In genomic region chr9:133089271-133089671, GRCh38 we compare ENCODE assay signal across 14 cellular contexts. TPM values are rescaled to one million over a fixed set of nuclear protein-coding genes. Genes with fewer than 3 reads are reported as not detected.
DNase-seq lines count a peak whose midpoint lies in the region; TF ChIP-seq lines count a peak whose summit lies in the region.
"Had no signal": no experiment of that assay in that cellular context is flagged by ENCODE, and none has a peak within 500 bp of the region (broad histone marks: within the 10 kb centered on the region; RNA-seq: fewer than 3 reads in every experiment).

No MANE protein-coding gene starts in this region.

- no peaks in the 10 kb centered on the region for H3K27me3 Mint-ChIP-seq in chondrocyte (ENCODE audit: low read depth)
- no peaks in the 10 kb centered on the region for H3K27me3 Mint-ChIP-seq in activated CD4-positive, alpha-beta T cell treated with anti-CD3 and anti-CD28 coated beads, Interleukin-2, amount 10 ng/mL, durations not matched to agents 24 days and 14 days
- H3K27me3 Mint-ChIP-seq: progenitor cell of endocrine pancreas had no signal

- no peaks in the 10 kb centered on the region for H3K9me3 Mint-ChIP-seq in chondrocyte (ENCODE audit: low read depth)
- H3K9me3 Mint-ChIP-seq in activated CD4-positive, alpha-beta T cell treated with anti-CD3 and anti-CD28 coated beads, Interleukin-2, amount 10 ng/mL, durations not matched to agents 24 days and 14 days = no peaks in the 10 kb centered on the region
- H3K9me3 Mint-ChIP-seq: activated naive CD4-positive, alpha-beta T cell treated with anti-CD3 and anti-CD28 coated beads for 36 hours had no signal

- TF ChIP-seq CTCF in chondrocyte (IDR thresholded peaks at IDR 0.05) = no peak

- no peak overlapping the region for H3K4me3 ChIP-seq in Jurkat, Clone E6-1 (ENCODE audit: low read length)
- H3K4me3 ChIP-seq: suprapubic skin had no signal

- intact Hi-C loops in activated CD4-positive, alpha-beta T cell treated with anti-CD3 and anti-CD28 coated beads, Interleukin-2, amount 10 ng/mL, durations not matched to agents 24 days and 14 days (cut with micrococcal nuclease) = no loop called here

- no peak overlapping the region for H3K4me3 Mint-ChIP-seq in chondrocyte (ENCODE audit: unreplicated experiment)
- H3K4me3 Mint-ChIP-seq in activated CD4-positive, alpha-beta T cell treated with anti-CD3 and anti-CD28 coated beads, Interleukin-2, amount 10 ng/mL, durations not matched to agents 24 days and 14 days = no peak overlapping the region
- H3K4me3 Mint-ChIP-seq: activated naive CD4-positive, alpha-beta T cell treated with anti-CD3 and anti-CD28 coated beads for 36 hours had no signal

- no peaks in the 10 kb centered on the region for H3K36me3 Mint-ChIP-seq in chondrocyte (ENCODE audit: low read depth)
- peaks cover 3% of the 10 kb centered on the region for H3K36me3 Mint-ChIP-seq in activated CD4-positive, alpha-beta T cell treated with anti-CD3 and anti-CD28 coated beads, Interleukin-2, amount 10 ng/mL, durations not matched to agents 24 days and 14 days (ENCODE audit: low read depth)

- H3K27ac Mint-ChIP-seq in chondrocyte (ENCODE audit: unreplicated experiment) = no peak overlapping the region
- H3K27ac Mint-ChIP-seq in activated CD4-positive, alpha-beta T cell treated with anti-CD3 and anti-CD28 coated beads, Interleukin-2, amount 10 ng/mL, durations not matched to agents 24 days and 14 days = no peak overlapping the region
- H3K27ac Mint-ChIP-seq: activated naive CD4-positive, alpha-beta T cell treated with anti-CD3 and anti-CD28 coated beads for 36 hours; progenitor cell of endocrine pancreas had no signal

- DNase-seq in DMS53 treated with DMSO at 0.1 percent for 48 hours (lab: John Stamatoyannopoulos, UW; ENCODE audit: unreplicated experiment) = peak; percentile 74
- DNase-seq in Jurkat, Clone E6-1 (ENCODE audit: low read depth, low spot score) = peak; percentile 78
- peak; percentile 87 for DNase-seq in NCI-H524 treated with DMSO at 0.1 percent for 48 hours (lab: John Stamatoyannopoulos, UW)
- peak; percentile 19 for DNase-seq in chondrocyte (ENCODE audit: low spot score)
- no peak for DNase-seq in globus pallidus (ENCODE audit: low spot score)
- DNase-seq in stimulated activated CD4-positive, alpha-beta T cell treated with anti-CD3 and anti-CD28 coated beads, Interleukin-2, amount 100 ng/mL, for 24 hours = no peak
- no peak for DNase-seq in stimulated activated CD4-positive, alpha-beta T cell treated with anti-CD3 and anti-CD28 coated beads, Interleukin-4, amount 100 ng/mL, for 24 hours
- DNase-seq in activated CD4-positive, alpha-beta T cell treated with anti-CD3 and anti-CD28 coated beads, Interleukin-2, amount 10 ng/mL, durations not matched to agents 24 days and 14 days = no peak
- DNase-seq: activated CD4-positive, alpha-beta T cell treated with anti-CD3 and anti-CD28 coated beads, Interleukin-2, amount 50 U/mL, for 1 hour; activated naive CD4-positive, alpha-beta T cell treated with anti-CD3 and anti-CD28 coated beads for 36 hours; foreskin melanocyte; IMR-90 had no signal

- no peaks in the 10 kb centered on the region for H3K4me1 Mint-ChIP-seq in chondrocyte (ENCODE audit: low read depth)
- H3K4me1 Mint-ChIP-seq in activated CD4-positive, alpha-beta T cell treated with anti-CD3 and anti-CD28 coated beads, Interleukin-2, amount 10 ng/mL, durations not matched to agents 24 days and 14 days = no peaks in the 10 kb centered on the region

RNA-seq across cellular contexts. Expression of gene CEL, which starts 27.5 kb away (rescaled TPM):
- 1.9 TPM for polyA plus RNA-seq in Jurkat, Clone E6-1 (2012; ENCODE audit: insufficient read depth, insufficient read length)
- 0.87 to 1.5 TPM (median 1.1 TPM) in 3 replicates for total RNA-seq in chondrocyte
- total RNA-seq in activated CD4-positive, alpha-beta T cell treated with anti-CD3 and anti-CD28 coated beads, Interleukin-2, amount 10 ng/mL, durations not matched to agents 24 days and 14 days = 1.8 and 2.0 TPM in 2 replicates

RNA-seq across cellular contexts. Expression of gene RALGDS, which starts 31.8 kb away (rescaled TPM):
- 36.5 TPM for polyA plus RNA-seq in Jurkat, Clone E6-1 (2012; ENCODE audit: insufficient read depth, insufficient read length)
- 16.1 to 19.0 TPM (median 17.5 TPM) in 3 replicates for total RNA-seq in chondrocyte
- total RNA-seq in activated CD4-positive, alpha-beta T cell treated with anti-CD3 and anti-CD28 coated beads, Interleukin-2, amount 10 ng/mL, durations not matched to agents 24 days and 14 days = 93.0 and 96.7 TPM in 2 replicates

RNA-seq across cellular contexts. Expression of gene GTF3C5, which starts 58.5 kb away (rescaled TPM):
- polyA plus RNA-seq in Jurkat, Clone E6-1 (2012; ENCODE audit: insufficient read depth, insufficient read length) = 79.8 TPM
- 36.5 to 46.3 TPM (median 38.5 TPM) in 3 replicates for total RNA-seq in chondrocyte
- total RNA-seq in activated CD4-positive, alpha-beta T cell treated with anti-CD3 and anti-CD28 coated beads, Interleukin-2, amount 10 ng/mL, durations not matched to agents 24 days and 14 days = 85.4 and 92.3 TPM in 2 replicates

Comparison
In these comparisons a context has a peak if more than half of its experiments do, and no peak if none do; other contexts are left out.
1. DNase-seq: peak in DMS53 treated with DMSO at 0.1 percent for 48 hours (single experiment), Jurkat, Clone E6-1 (single experiment), NCI-H524 treated with DMSO at 0.1 percent for 48 hours (single experiment) and chondrocyte (single experiment); none in globus pallidus (single experiment), stimulated activated CD4-positive, alpha-beta T cell treated with anti-CD3 and anti-CD28 coated beads, Interleukin-2, amount 100 ng/mL, for 24 hours (0 of 2), stimulated activated CD4-positive, alpha-beta T cell treated with anti-CD3 and anti-CD28 coated beads, Interleukin-4, amount 100 ng/mL, for 24 hours (single experiment) and activated CD4-positive, alpha-beta T cell treated with anti-CD3 and anti-CD28 coated beads, Interleukin-2, amount 10 ng/mL, durations not matched to agents 24 days and 14 days (single experiment).